ENCODE assay signal across 22 cellular contexts in genomic region chr4:10733016-10733415, GRCh38. TPM values are rescaled to one million over a fixed set of nuclear protein-coding genes. Genes with fewer than 3 reads are reported as not detected.
DNase-seq lines count a peak whose midpoint lies in the region; ATAC-seq and TF ChIP-seq lines count a peak whose summit lies in the region.
"Had no signal": no experiment of that assay in that cellular context is flagged by ENCODE, and none has a peak within 500 bp of the region (broad histone marks: within the 10 kb centered on the region; RNA-seq: fewer than 3 reads in every experiment).

No MANE protein-coding gene starts in this region.

- no peak overlapping the region for H3K27ac ChIP-seq in CD8-positive, alpha-beta memory T cell (ENCODE audit: low read depth, low read length)
- H3K27ac ChIP-seq: body of pancreas, neutrophil, SJCRH30 had no signal

- no TSS peak for BruUV-seq in Calu3 (replicated peaks; lab: Mats Ljungman, UMichigan)

- no peaks in the 10 kb centered on the region for H3K36me3 ChIP-seq in CD8-positive, alpha-beta memory T cell (ENCODE audit: insufficient read depth, low read length)
- H3K36me3 ChIP-seq: neutrophil, SJCRH30 had no signal

- no peak overlapping the region for H3K4me3 ChIP-seq in CD8-positive, alpha-beta memory T cell (ENCODE audit: low read length)
- H3K4me3 ChIP-seq: body of pancreas, mucosa of descending colon, SJCRH30, skin epidermis had no signal

- H3K9me3 Mint-ChIP-seq in Calu3 (ENCODE audit: low read depth, unreplicated experiment) (no peaks in the 10 kb centered on the region), naive B cell (peaks cover 0 to 4% (median 0%) of the 10 kb centered on the region in 7 donors)
- no peaks in the 10 kb centered on the region for H3K9me3 Mint-ChIP-seq in activated CD8-positive, alpha-beta T cell treated with anti-CD3 and anti-CD28 coated beads, Interleukin-2, amount 10 ng/mL, durations not matched to agents 7 days and 5 days (ENCODE audit: insufficient read depth)
- peaks cover 0 to 3% (median 0%) of the 10 kb centered on the region in 5 donors for H3K9me3 Mint-ChIP-seq in CD8-positive, alpha-beta memory T cell
- H3K9me3 Mint-ChIP-seq: activated naive CD4-positive, alpha-beta T cell treated with anti-CD3 and anti-CD28 coated beads for 36 hours had no signal

- intact Hi-C loops in Calu3 (cut with micrococcal nuclease; ENCODE audit: unreplicated experiment): no loop called here

- H3K36me3 Mint-ChIP-seq in Calu3 (ENCODE audit: insufficient read depth, unreplicated experiment) (no peaks in the 10 kb centered on the region), naive B cell (no peaks in the 10 kb centered on the region)
- H3K36me3 Mint-ChIP-seq in activated CD8-positive, alpha-beta T cell treated with anti-CD3 and anti-CD28 coated beads, Interleukin-2, amount 10 ng/mL, durations not matched to agents 7 days and 5 days (ENCODE audit: low read depth): no peaks in the 10 kb centered on the region
- H3K36me3 Mint-ChIP-seq in CD8-positive, alpha-beta memory T cell: no peaks in the 10 kb centered on the region
- H3K36me3 Mint-ChIP-seq: CD14-positive monocyte had no signal

- no peak for TF ChIP-seq CTCF in Calu3 (IDR thresholded peaks at IDR 0.05; ENCODE audit: unreplicated experiment)

- ATAC-seq in activated CD8-positive, alpha-beta T cell treated with anti-CD3 and anti-CD28 coated beads, Interleukin-2, amount 10 ng/mL, durations not matched to agents 7 days and 5 days: no peak
- ATAC-seq in naive B cell (ENCODE audit: low read depth in 2 of 2): no peak
- no peak for ATAC-seq in left lobe of liver
- ATAC-seq: body of pancreas, left ventricle myocardium superior, mucosa of descending colon had no signal

- H3K4me3 Mint-ChIP-seq in Calu3 (ENCODE audit: low read depth, unreplicated experiment): no peak overlapping the region
- H3K4me3 Mint-ChIP-seq in activated CD8-positive, alpha-beta T cell treated with anti-CD3 and anti-CD28 coated beads, Interleukin-2, amount 10 ng/mL, durations not matched to agents 7 days and 5 days: no peak overlapping the region
- H3K4me3 Mint-ChIP-seq in naive B cell: peak overlapping the region in 6 of 8 donors; percentile 4 to 65 (median 46)
- H3K4me3 Mint-ChIP-seq in CD8-positive, alpha-beta memory T cell: peak overlapping the region in 1 of 7 donors; percentile 2
- H3K4me3 Mint-ChIP-seq: activated naive CD4-positive, alpha-beta T cell treated with anti-CD3 and anti-CD28 coated beads for 36 hours; CD14-positive monocyte had no signal

- H3K27me3 ChIP-seq in CD8-positive, alpha-beta memory T cell (ENCODE audit: insufficient read depth, low read length, poor library complexity, severe bottlenecking): no peaks in the 10 kb centered on the region
- H3K27me3 ChIP-seq: body of pancreas, neutrophil had no signal

- POLR2A ChIA-PET in activated CD8-positive, alpha-beta T cell treated with anti-CD3 and anti-CD28 coated beads, Interleukin-2, amount 10 ng/mL, durations not matched to agents 7 days and 5 days (lab: Charles Lee): interaction anchor here (0.6 kb wide), 1 partner anchor 31 kb away, joined by 4 read pairs; no protein-coding TSS in a partner anchor
- POLR2A ChIA-PET in CD8-positive, alpha-beta memory T cell (lab: Charles Lee): no interaction called here

- peak; percentile 13 for DNase-seq in NK-92 treated with Interleukin-12 subunit alpha and Interleukin-12 subunit beta, amount 100 ng/mL, for 24 hours (lab: John Stamatoyannopoulos, UW)
- DNase-seq in NK-92 (lab: John Stamatoyannopoulos, UW; ENCODE audit: unreplicated experiment): no peak
- DNase-seq in Calu3: no peak
- peak; percentile 25 for DNase-seq in activated CD8-positive, alpha-beta T cell treated with anti-CD3 and anti-CD28 coated beads, Interleukin-2, amount 10 ng/mL, durations not matched to agents 7 days and 5 days
- no peak for DNase-seq in naive B cell
- DNase-seq in HPDE6-E6E7 (ENCODE audit: extremely low spot score): no peak
- no peak for DNase-seq in left lobe of liver (ENCODE audit: low spot score)
- no peak for DNase-seq in CD8-positive, alpha-beta memory T cell
- DNase-seq: body of pancreas; glutamatergic neuron; left ventricle myocardium superior; mucosa of descending colon; NCI-H2081 treated with DMSO at 0.1 percent for 48 hours; NCI-H526; SJCRH30; stimulated activated CD4-positive, alpha-beta T cell treated with anti-CD3 and anti-CD28 coated beads, Interleukin-4, amount 100 ng/mL, for 1 hour had no signal

- CTCF ChIA-PET in Calu3 (lab: Charles Lee): interaction anchor here (0.6 kb wide), 1 partner anchor 203 kb away, joined by 3 read pairs; no protein-coding TSS in a partner anchor
- CTCF ChIA-PET in activated CD8-positive, alpha-beta T cell treated with anti-CD3 and anti-CD28 coated beads, Interleukin-2, amount 10 ng/mL, durations not matched to agents 7 days and 5 days (lab: Charles Lee): no interaction called here
- CTCF ChIA-PET in CD8-positive, alpha-beta memory T cell (lab: Charles Lee): no interaction called here

- H3K4me1 Mint-ChIP-seq in Calu3 (ENCODE audit: low read depth, unreplicated experiment) (peaks cover 20% of the 10 kb centered on the region), naive B cell (peaks cover 31 to 32% (median 32%) of the 10 kb centered on the region in 3 donors)
- H3K4me1 Mint-ChIP-seq in activated CD8-positive, alpha-beta T cell treated with anti-CD3 and anti-CD28 coated beads, Interleukin-2, amount 10 ng/mL, durations not matched to agents 7 days and 5 days (ENCODE audit: low read depth): peaks cover 36% of the 10 kb centered on the region
- peaks cover 4 to 27% (median 11%) of the 10 kb centered on the region in 3 donors for H3K4me1 Mint-ChIP-seq in CD8-positive, alpha-beta memory T cell

- H3K9me3 ChIP-seq in CD8-positive, alpha-beta memory T cell (ENCODE audit: low read length): no peaks in the 10 kb centered on the region
- H3K9me3 ChIP-seq: body of pancreas, mucosa of descending colon, neutrophil, SJCRH30 had no signal

- H3K4me1 ChIP-seq in CD8-positive, alpha-beta memory T cell (ENCODE audit: insufficient read depth, low read length): no peaks in the 10 kb centered on the region
- H3K4me1 ChIP-seq: body of pancreas, SJCRH30 had no signal

- H3K27me3 Mint-ChIP-seq in Calu3 (ENCODE audit: unreplicated experiment) (no peaks in the 10 kb centered on the region), naive B cell (peaks cover 0 to 5% (median 0%) of the 10 kb centered on the region in 3 donors)
- no peaks in the 10 kb centered on the region for H3K27me3 Mint-ChIP-seq in activated CD8-positive, alpha-beta T cell treated with anti-CD3 and anti-CD28 coated beads, Interleukin-2, amount 10 ng/mL, durations not matched to agents 7 days and 5 days (ENCODE audit: low read depth)
- H3K27me3 Mint-ChIP-seq in CD8-positive, alpha-beta memory T cell: peaks cover 2 to 3% of the 10 kb centered on the region in 2 donors

- H3K27ac Mint-ChIP-seq in Calu3 (ENCODE audit: unreplicated experiment) (peak overlapping the region; percentile 19), naive B cell (peak overlapping the region in 3 of 6 donors; percentile 52 to 96 (median 57))
- peak overlapping the region; percentile 9 for H3K27ac Mint-ChIP-seq in activated CD8-positive, alpha-beta T cell treated with anti-CD3 and anti-CD28 coated beads, Interleukin-2, amount 10 ng/mL, durations not matched to agents 7 days and 5 days
- H3K27ac Mint-ChIP-seq in CD8-positive, alpha-beta memory T cell: no peak overlapping the region
- H3K27ac Mint-ChIP-seq: activated naive CD4-positive, alpha-beta T cell treated with anti-CD3 and anti-CD28 coated beads for 36 hours; CD14-positive monocyte had no signal

RNA-seq across cellular contexts. Expression of gene CLNK, which starts 48.4 kb away (rescaled TPM):
- total RNA-seq in Calu3 (2022) (not detected in 2 replicates), left lobe of liver (not detected)
- not detected for total RNA-seq in activated CD8-positive, alpha-beta T cell treated with anti-CD3 and anti-CD28 coated beads, Interleukin-2, amount 10 ng/mL, durations not matched to agents 7 days and 5 days
- 1 to 10 TPM in 4 of 6 donors, under 1 TPM in 1, not detected in 1; 0.69 to 1.3 (median 1.2) TPM for polyA plus RNA-seq in naive B cell (ENCODE audit: low read depth in 6 of 6)
- total RNA-seq in CD8-positive, alpha-beta memory T cell: under 1 TPM; 0.11 to 0.31 TPM
- not detected for polyA plus RNA-seq in CD8-positive, alpha-beta memory T cell
- total RNA-seq: A673; activated naive CD4-positive, alpha-beta T cell treated with anti-CD3 and anti-CD28 coated beads for 36 hours; left ventricle myocardium superior; pulmonary artery endothelial cell; SJCRH30 had no signal
- polyA plus RNA-seq: CD14-positive monocyte had no signal

Comparison
In these comparisons a context has a peak if more than half of its experiments do, and no peak if none do; other contexts are left out.
1. DNase-seq: peak in NK-92 treated with Interleukin-12 subunit alpha and Interleukin-12 subunit beta, amount 100 ng/mL, for 24 hours (single experiment) and activated CD8-positive, alpha-beta T cell treated with anti-CD3 and anti-CD28 coated beads, Interleukin-2, amount 10 ng/mL, durations not matched to agents 7 days and 5 days (single experiment); none in NK-92 (single experiment), Calu3 (single experiment), naive B cell (single experiment), HPDE6-E6E7 (single experiment), left lobe of liver (single experiment) and CD8-positive, alpha-beta memory T cell (0 of 5).
2. H3K27ac Mint-ChIP-seq: peak in Calu3 (single experiment) and activated CD8-positive, alpha-beta T cell treated with anti-CD3 and anti-CD28 coated beads, Interleukin-2, amount 10 ng/mL, durations not matched to agents 7 days and 5 days (single experiment); none in CD8-positive, alpha-beta memory T cell (0 of 8).
3. H3K4me3 Mint-ChIP-seq: peak in naive B cell (6 of 8); none in Calu3 (single experiment) and activated CD8-positive, alpha-beta T cell treated with anti-CD3 and anti-CD28 coated beads, Interleukin-2, amount 10 ng/mL, durations not matched to agents 7 days and 5 days (single experiment).